1 cellular context compared by ENCODE assay signal in genomic region chr2:53786371-53787254, GRCh38.
TF ChIP-seq lines count a peak whose summit lies in the region.

Gene ASB3 (minus strand): TSS chr2:53786953. CDS start chr2:53765572, 21,381 bp downstream.
Gene ERLEC1 (plus strand): TSS chr2:53787044. CDS start chr2:53787211, 167 bp downstream.

TF ChIP-seq in K562, 482 proteins besides CTCF, POLR2A, EP300 and RAD21 (continued from another document and continues in another):
- TF ChIP-seq ZNF449 (CRISPR knock-in tag; IDR thresholded peaks at IDR 0.05): no peak
- no peak for TF ChIP-seq SFPQ (IDR thresholded peaks at IDR 0.05; ENCODE audit: low read depth, low read length)
- TF ChIP-seq ZNF143 (CRISPR knock-in tag; IDR thresholded peaks at IDR 0.05): peak; percentile 77
- no peak for TF ChIP-seq SMAD3 (CRISPR knock-in tag; conservative IDR thresholded peaks at IDR 0.05)
- TF ChIP-seq ELF2 (CRISPR knock-in tag; IDR thresholded peaks at IDR 0.05): peak; percentile 76
- no peak for TF ChIP-seq HNRNPH1 (optimal IDR thresholded peaks at IDR 0.05; ENCODE audit: low read depth, low read length)
- TF ChIP-seq KAT2B (IDR thresholded peaks at IDR 0.05; ENCODE audit: low read depth, low read length): no peak
- TF ChIP-seq ZBTB9 (CRISPR knock-in tag; IDR thresholded peaks at IDR 0.05): 0 out of 2 replicates have a peak, but pooled peaks have one; percentile 65
- TF ChIP-seq EP400 (IDR thresholded peaks at IDR 0.05): peak; percentile 96
- TF ChIP-seq SIRT6 (IDR thresholded peaks at IDR 0.05; ENCODE audit: low read depth, low read length): no peak
- TF ChIP-seq RBFOX2 (IDR thresholded peaks at IDR 0.05; ENCODE audit: low read depth, low read length): peak; percentile 97
- no peak for TF ChIP-seq POLR3G (IDR thresholded peaks at IDR 0.05; ENCODE audit: extremely low read depth, insufficient read length, insufficient replicate concordance)
- TF ChIP-seq TRIM28 (IDR thresholded peaks at IDR 0.05): no peak
- TF ChIP-seq NFIC (IDR thresholded peaks at IDR 0.05): peak; percentile 31
- no peak for TF ChIP-seq HBP1 (CRISPR knock-in tag; IDR thresholded peaks at IDR 0.05)
- TF ChIP-seq POLR2G (IDR thresholded peaks at IDR 0.05; ENCODE audit: low read depth, low read length): peak; percentile 96
- TF ChIP-seq ZBTB34 (CRISPR knock-in tag; IDR thresholded peaks at IDR 0.05): no peak
- TF ChIP-seq HMG20A (CRISPR knock-in tag; conservative IDR thresholded peaks at IDR 0.05): no peak
- TF ChIP-seq ZC3H11A (IDR thresholded peaks at IDR 0.05; ENCODE audit: low read depth, low read length): no peak
- no peak for TF ChIP-seq ADNP (tag; IDR thresholded peaks at IDR 0.05)
- TF ChIP-seq SMARCB1 (IDR thresholded peaks at IDR 0.05; ENCODE audit: insufficient read length, low read depth): no peak
- no peak for TF ChIP-seq SAFB2 (IDR thresholded peaks at IDR 0.05; ENCODE audit: borderline replicate concordance, low read depth, low read length, severe bottlenecking)
- no peak for TF ChIP-seq FUS (optimal IDR thresholded peaks at IDR 0.05; ENCODE audit: low read depth, low read length)
- TF ChIP-seq ARNT (IDR thresholded peaks at IDR 0.05): no peak
- TF ChIP-seq SP1 (CRISPR knock-in tag; IDR thresholded peaks at IDR 0.05): peak; percentile 42; the same call in 1 of the 2 replicates
- peak; percentile 69 for TF ChIP-seq KLF16 (IDR thresholded peaks at IDR 0.05)
- no peak; the same call in 1 of the 2 replicates for TF ChIP-seq ZNF263 (CRISPR knock-in tag; IDR thresholded peaks at IDR 0.05; ENCODE audit: borderline replicate concordance)
- no peak for TF ChIP-seq RBM39 (optimal IDR thresholded peaks at IDR 0.05; ENCODE audit: low read depth, low read length)
- TF ChIP-seq HDAC2 (IDR thresholded peaks at IDR 0.05): no peak; the same call in 1 of the 2 replicates
- TF ChIP-seq CCNT2 (IDR thresholded peaks at IDR 0.05; ENCODE audit: borderline replicate concordance, extremely low read depth, insufficient read length, low read depth, low read length): peak; percentile 44
- TF ChIP-seq CCAR2 (IDR thresholded peaks at IDR 0.05; ENCODE audit: low read depth, low read length): no peak
- TF ChIP-seq ZFPM2 (CRISPR knock-in tag; IDR thresholded peaks at IDR 0.05): no peak
- no peak for TF ChIP-seq DPF2 (IDR thresholded peaks at IDR 0.05)
- TF ChIP-seq GABPB1 (CRISPR knock-in tag; IDR thresholded peaks at IDR 0.05): peak; percentile 94
- peak; percentile 23; the same call in 1 of the 2 replicates for TF ChIP-seq POLR2AphosphoS5 (IDR thresholded peaks at IDR 0.05; ENCODE audit: control insufficient read depth, insufficient read depth, low read depth, low read length)
- peak; percentile 35 for TF ChIP-seq NEUROD1 (IDR thresholded peaks at IDR 0.05; ENCODE audit: borderline replicate concordance, low read depth, low read length, partially characterized antibody)
- 0 out of 2 replicates have a peak, but pooled peaks have one; percentile 13 for TF ChIP-seq ARID1B (IDR thresholded peaks at IDR 0.05)
- TF ChIP-seq RBBP5 (IDR thresholded peaks at IDR 0.05; ENCODE audit: borderline replicate concordance, insufficient read depth, low read length, poor library complexity, severe bottlenecking): peak; percentile 99
- TF ChIP-seq ZNF23 (CRISPR knock-in tag; IDR thresholded peaks at IDR 0.05): no peak
- no peak for TF ChIP-seq ZNF589 (CRISPR knock-in tag; IDR thresholded peaks at IDR 0.05; ENCODE audit: low read depth)
- TF ChIP-seq ZSCAN29 (IDR thresholded peaks at IDR 0.05): peak; percentile 57; the same call in 1 of the 2 replicates
- TF ChIP-seq DACH1 (IDR thresholded peaks at IDR 0.05; ENCODE audit: partially characterized antibody): no peak
- TF ChIP-seq HMGXB4 (CRISPR knock-in tag; IDR thresholded peaks at IDR 0.05): no peak
- TF ChIP-seq SNIP1 (IDR thresholded peaks at IDR 0.05; ENCODE audit: low read depth): no peak
- no peak; the same call in 1 of the 2 replicates for TF ChIP-seq ZNF431 (CRISPR knock-in tag; IDR thresholded peaks at IDR 0.05)
- TF ChIP-seq KLF6 (CRISPR knock-in tag; IDR thresholded peaks at IDR 0.05; ENCODE audit: borderline replicate concordance): no peak
- TF ChIP-seq SIN3A (IDR thresholded peaks at IDR 0.05; ENCODE audit: borderline replicate concordance in 2 of 2, control insufficient read depth in 1 of 2, low read depth in 2 of 2, low read length in 2 of 2): peak in 1 of 2 experiments; percentile 83; a peak in 1 of 4 replicates
- TF ChIP-seq RBM34 (IDR thresholded peaks at IDR 0.05; ENCODE audit: borderline replicate concordance, insufficient read depth, low read length): no peak
- no peak for TF ChIP-seq YBX1 (IDR thresholded peaks at IDR 0.05)
- peak; percentile 76 for TF ChIP-seq CTBP1 (IDR thresholded peaks at IDR 0.05; ENCODE audit: borderline replicate concordance)
- peak; percentile 14; the same call in 1 of the 2 replicates for TF ChIP-seq BRD4 (IDR thresholded peaks at IDR 0.05)
- TF ChIP-seq JUND (IDR thresholded peaks at IDR 0.05; ENCODE audit: borderline replicate concordance, low read depth, low read length): peak; percentile 56
- no peak; the same call in 2 of the 3 replicates for TF ChIP-seq JUND (tag; IDR thresholded peaks at IDR 0.05; ENCODE audit: borderline replicate concordance, low read depth, low read length)
- no peak for TF ChIP-seq TAF9B (IDR thresholded peaks at IDR 0.05; ENCODE audit: partially characterized antibody)
- no peak for TF ChIP-seq CEBPZ (IDR thresholded peaks at IDR 0.05; ENCODE audit: borderline replicate concordance, low read depth, low read length)
- no peak for TF ChIP-seq ZNF224 (CRISPR knock-in tag; IDR thresholded peaks at IDR 0.05)
- no peak for TF ChIP-seq KHSRP (IDR thresholded peaks at IDR 0.05)
- TF ChIP-seq POLR3A (IDR thresholded peaks at IDR 0.05; ENCODE audit: borderline replicate concordance, extremely low read depth, insufficient read depth, insufficient read length): no peak
- TF ChIP-seq ZNF830 (CRISPR knock-in tag; IDR thresholded peaks at IDR 0.05): no peak
- TF ChIP-seq ZBTB43 (CRISPR knock-in tag; IDR thresholded peaks at IDR 0.05): no peak
- TF ChIP-seq IRF2 (CRISPR knock-in tag; IDR thresholded peaks at IDR 0.05): no peak
- no peak for TF ChIP-seq MCM2 (IDR thresholded peaks at IDR 0.05; ENCODE audit: low read depth)
- no peak for TF ChIP-seq NR2F6 (CRISPR knock-in tag; IDR thresholded peaks at IDR 0.05)
- no peak; the same call in 1 of the 2 replicates for TF ChIP-seq NCOA1 (IDR thresholded peaks at IDR 0.05; ENCODE audit: low read depth)
